ENCODE assay signal across 19 cellular contexts in genomic region chr16:85331685-85332084, GRCh38.
"Had no signal": no experiment of that assay in that cellular context is flagged by ENCODE, and none has a peak within 500 bp of the region (broad histone marks: within the 10 kb centered on the region; RNA-seq: fewer than 3 reads in every experiment).

No MANE protein-coding gene starts in this region.

- H3K27ac ChIP-seq: adrenal gland, neutrophil, thyroid gland, uterus had no signal

- H3K9me3 ChIP-seq: adrenal gland, neutrophil, thyroid gland, uterus had no signal

- H3K36me3 ChIP-seq: adrenal gland, neutrophil, thyroid gland, uterus had no signal

- H3K27me3 ChIP-seq: adrenal gland, thyroid gland, uterus had no signal

- H3K4me3 ChIP-seq: adrenal gland, thyroid gland, uterus had no signal

- DNase-seq: activated CD4-positive, alpha-beta T cell treated with anti-CD3 and anti-CD28 coated beads, Interleukin-2, amount 10 ng/mL, durations not matched to agents 24 days and 14 days; activated CD4-positive, CD25-positive, alpha-beta regulatory T cell; activated CD8-positive, alpha-beta memory T cell treated with anti-CD3 and anti-CD28 coated beads, Interleukin-2, amount 50 U/mL, for 4 hours; activated CD8-positive, alpha-beta T cell treated with anti-CD3 and anti-CD28 coated beads, Interleukin-2, amount 10 ng/mL, durations not matched to agents 7 days and 5 days; activated effector memory CD4-positive, alpha-beta T cell treated with anti-CD3 and anti-CD28 coated beads, Interleukin-2, amount 50 U/mL, for 16 hours; activated T-cell treated with anti-CD3 and anti-CD28 coated beads, Interleukin-2, amount 50 U/mL, for 48 hours; adrenal gland; effector CD8-positive, alpha-beta T cell; head of caudate nucleus; left cardiac atrium; naive thymus-derived CD4-positive, alpha-beta T cell; posterior cingulate gyrus; retina; thyroid gland; uterus had no signal

- ATAC-seq: activated CD8-positive, alpha-beta T cell treated with anti-CD3 and anti-CD28 coated beads, Interleukin-2, amount 10 ng/mL, durations not matched to agents 7 days and 5 days; left cardiac atrium; naive thymus-derived CD4-positive, alpha-beta T cell; stimulated activated effector memory CD8-positive, alpha-beta T cell treated with anti-CD3 and anti-CD28 coated beads, Interleukin-12 subunit alpha, Interleukin-12 subunit beta, amount 100 ng/mL, for 72 hours had no signal

- FAIRE-seq: endothelial cell of umbilical vein, frontal cortex had no signal
